Comparison of ENCODE assay signal across 18 cellular contexts in the genomic region with DNA sequence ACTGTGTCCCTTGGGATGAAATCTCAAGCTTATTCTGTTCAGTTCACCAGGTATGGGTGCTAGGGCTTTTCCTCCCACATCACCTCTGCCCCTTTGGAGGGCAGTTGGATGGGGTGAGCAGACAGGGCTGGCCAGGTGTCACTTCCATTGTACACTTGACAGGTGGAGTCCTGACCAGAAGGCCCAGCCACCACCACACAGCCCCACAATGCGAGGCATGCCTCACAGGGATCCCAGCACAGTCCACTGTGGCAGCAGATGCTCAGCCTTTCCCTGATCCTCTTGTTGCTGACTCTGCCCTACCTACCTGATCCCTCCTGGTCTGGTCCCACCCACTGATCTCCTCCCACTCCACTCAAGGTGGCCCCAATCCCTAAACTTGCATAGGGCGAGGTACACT.
DNase-seq lines count a peak whose midpoint lies in the region; ATAC-seq and TF ChIP-seq lines count a peak whose summit lies in the region.
"Had no signal": no experiment of that assay in that cellular context is flagged by ENCODE, and none has a peak within 500 bp of the region (broad histone marks: within the 10 kb centered on the region; RNA-seq: fewer than 3 reads in every experiment).

No MANE protein-coding gene starts in this region.

- intact Hi-C loops in ovary (cut with DNase I), result loop anchor here in 3 of 4 donors (5.0 to 10.0 kb wide), 3 partner anchors 140 to 1845 kb away; no protein-coding TSS in a partner anchor

- no peaks in the 10 kb centered on the region for H3K27me3 Mint-ChIP-seq in activated T-helper 17 cell treated with anti-CD3 and anti-CD28 coated beads, Interleukin-2, amount 50 U/mL, for 72 hours

- no peak for ATAC-seq in activated T-helper 17 cell treated with anti-CD3 and anti-CD28 coated beads, Interleukin-2, amount 50 U/mL, for 72 hours (replicated peaks)
- ATAC-seq: CD8-positive, alpha-beta T cell had no signal

- CTCF ChIA-PET in HEK293 (lab: Yijun Ruan, JAX), result interaction anchor here (1.2 to 4.0 kb wide), 5 partner anchors 27 to 192 kb away, joined by 3 to 59 read pairs (median 5); no protein-coding TSS in a partner anchor

- H3K9me3 ChIP-seq in BLaER1 (no peaks in the 10 kb centered on the region), HEK293 (ENCODE audit: control insufficient read depth, insufficient read depth, low read depth, low read length) (no peaks in the 10 kb centered on the region), neuronal stem cell (replicated peaks in 1 of 2; ENCODE audit: control insufficient read depth in 2 of 2, insufficient read depth in 1 of 2, low read depth in 1 of 2, low read length in 2 of 2) (no peaks in the 10 kb centered on the region), ovary (no peaks in the 10 kb centered on the region)
- H3K9me3 ChIP-seq: BE2C had no signal

- no peak for TF ChIP-seq CTCF in HEK293 (tag by site-specific recombination; IDR thresholded peaks at IDR 0.05)
- no peak for TF ChIP-seq CTCF in ovary (IDR thresholded peaks at IDR 0.05)

- no peaks in the 10 kb centered on the region for H3K9me3 Mint-ChIP-seq in activated T-helper 17 cell treated with anti-CD3 and anti-CD28 coated beads, Interleukin-2, amount 50 U/mL, for 72 hours
- H3K9me3 Mint-ChIP-seq: CD8-positive, alpha-beta T cell; H9; HFFc6 had no signal

- no peak overlapping the region for H3K14ac ChIP-seq in neuronal stem cell (ENCODE audit: low read length)

- no peak overlapping the region for H3K9ac ChIP-seq in BLaER1
- peak overlapping the region; percentile 45 for H3K9ac ChIP-seq in neuronal stem cell (ENCODE audit: low read depth, low read length, poor library complexity)

- H3K27me3 ChIP-seq in BLaER1 (no peaks in the 10 kb centered on the region), neuronal stem cell (ENCODE audit: control insufficient read depth in 3 of 3, insufficient read depth in 3 of 3, low read depth in 1 of 3, low read length in 3 of 3) (peaks cover 0 to 12% (median 0%) of the 10 kb centered on the region in 3 experiments), ovary (no peaks in the 10 kb centered on the region)
- H3K27me3 ChIP-seq: BE2C had no signal

- H2BK5ac ChIP-seq in neuronal stem cell (ENCODE audit: low read length), result no peak overlapping the region

- no peaks in the 10 kb centered on the region for H3K36me3 Mint-ChIP-seq in activated T-helper 17 cell treated with anti-CD3 and anti-CD28 coated beads, Interleukin-2, amount 50 U/mL, for 72 hours (ENCODE audit: low read depth)
- H3K36me3 Mint-ChIP-seq: CD14-positive monocyte; CD8-positive, alpha-beta T cell had no signal

- H3K4me1 Mint-ChIP-seq in activated T-helper 17 cell treated with anti-CD3 and anti-CD28 coated beads, Interleukin-2, amount 50 U/mL, for 72 hours, result peaks cover 4% of the 10 kb centered on the region

- no peak for TF ChIP-seq EP300 in ovary (IDR thresholded peaks at IDR 0.05)

- no peak for TF ChIP-seq POLR2A in ovary (IDR thresholded peaks at IDR 0.05)

- H3K4me1 ChIP-seq in BLaER1 (peaks cover 39% of the 10 kb centered on the region), HEK293 (ENCODE audit: control insufficient read depth, insufficient read depth, low read length) (no peaks in the 10 kb centered on the region; the same call in 1 of the 2 replicates), neuronal stem cell (ENCODE audit: control insufficient read depth in 2 of 2, insufficient read depth in 1 of 2, low read depth in 1 of 2, low read length in 2 of 2) (peaks cover 3 to 7% of the 10 kb centered on the region in 2 donors), ovary (ENCODE audit: insufficient read depth) (peaks cover 14% of the 10 kb centered on the region)

- no peak overlapping the region for H2AFZ ChIP-seq in neuronal stem cell (ENCODE audit: low read length)

- H3K4me3 ChIP-seq in BLaER1 (no peak overlapping the region), HEK293 (ENCODE audit: low read depth, low read length) (no peak overlapping the region), neuronal stem cell (ENCODE audit: low read length in 2 of 2) (peak overlapping the region in 1 of 2 donors; percentile 57), ovary (no peak overlapping the region)

- H3K4me2 ChIP-seq in BLaER1 (0 out of 2 replicates have a peak overlapping the region, but pooled peaks have one; percentile 58), neuronal stem cell (ENCODE audit: insufficient read depth, low read length, poor library complexity, severe bottlenecking) (no peak overlapping the region)

- WGBS in neuronal stem cell (ENCODE audit: extremely low coverage in 2 of 2, insufficient read length in 2 of 2, insufficient replicate concordance in 1 of 2), 2 donors, result no CpG with 5 or more reads among the region's 2 CpGs
- WGBS in ovary, 3 donors, result 98% methylated on average over 2 of the region's 2 CpGs

- H4K20me1 ChIP-seq in BLaER1, result no peaks in the 10 kb centered on the region

- H3K18ac ChIP-seq in neuronal stem cell (ENCODE audit: low read length), result peak overlapping the region; percentile 11

- no peak overlapping the region for H3K4me3 Mint-ChIP-seq in activated T-helper 17 cell treated with anti-CD3 and anti-CD28 coated beads, Interleukin-2, amount 50 U/mL, for 72 hours
- H3K4me3 Mint-ChIP-seq: CD14-positive monocyte; CD8-positive, alpha-beta T cell; H9; HFFc6 had no signal

- H2BK120ac ChIP-seq in neuronal stem cell (ENCODE audit: low read depth, low read length), result no peak overlapping the region

- H3K27ac ChIP-seq in BLaER1 (no peak overlapping the region), HEK293 (ENCODE audit: extremely low read depth, low read depth, low read length) (no peak overlapping the region), neuronal stem cell (replicated peaks; ENCODE audit: low read length) (no peak overlapping the region), ovary (no peak overlapping the region)

- no peak overlapping the region for H2BK15ac ChIP-seq in neuronal stem cell (ENCODE audit: low read length)

- no peak overlapping the region for H3K23ac ChIP-seq in neuronal stem cell (ENCODE audit: low read depth, low read length, poor library complexity)

- H4K91ac ChIP-seq in neuronal stem cell (ENCODE audit: low read depth, low read length, poor library complexity), result no peak overlapping the region

- H2BK12ac ChIP-seq in neuronal stem cell (ENCODE audit: low read length), result peak overlapping the region; percentile 14

- H2AK5ac ChIP-seq in neuronal stem cell (ENCODE audit: low read depth, low read length), result no peak overlapping the region

- H3K79me1 ChIP-seq in neuronal stem cell (ENCODE audit: low read depth, low read length), result no peaks in the 10 kb centered on the region

- POLR2A ChIA-PET in HEK293 (lab: Yijun Ruan, JAX), result no interaction called here

- H3K36me3 ChIP-seq in BLaER1, result no peaks in the 10 kb centered on the region
- no peaks in the 10 kb centered on the region for H3K36me3 ChIP-seq in HEK293 (ENCODE audit: control insufficient read depth in 2 of 2, insufficient read depth in 1 of 2, low read length in 2 of 2)
- no peaks in the 10 kb centered on the region for H3K36me3 ChIP-seq in neuronal stem cell (replicated peaks in 1 of 2; ENCODE audit: control insufficient read depth in 2 of 2, insufficient read depth in 2 of 2, low read length in 2 of 2)
- H3K36me3 ChIP-seq in ovary, result no peaks in the 10 kb centered on the region
- H3K36me3 ChIP-seq: BE2C had no signal

- H3K27ac Mint-ChIP-seq in activated T-helper 17 cell treated with anti-CD3 and anti-CD28 coated beads, Interleukin-2, amount 50 U/mL, for 72 hours, result no peak overlapping the region
- H3K27ac Mint-ChIP-seq: CD14-positive monocyte; CD8-positive, alpha-beta T cell; H9; HFFc6 had no signal

- H4K8ac ChIP-seq in neuronal stem cell (ENCODE audit: low read depth, low read length), result no peak overlapping the region

- H3K4ac ChIP-seq in neuronal stem cell (ENCODE audit: low read length), result peak overlapping the region; percentile 77

- DNase-seq in cerebellum (ENCODE audit: low spot score) (peak; percentile 36), neuronal stem cell (ENCODE audit: low spot score) (no peak), ovary (no peak), DMS153 treated with DMSO at 0.1 percent for 48 hours (lab: John Stamatoyannopoulos, UW; ENCODE audit: unreplicated experiment) (no peak), iPS-NIHi7 (ENCODE audit: extremely low spot score) (no peak)
- DNase-seq: BE2C; CD8-positive, alpha-beta T cell; COR-L47; DMS153; DND-41; GF-D8; GOT3; H9; HFFc6 had no signal

TF ChIP-seq in HEK293, 187 proteins besides CTCF, POLR2A, EP300 and RAD21:
- peak; percentile 25 for TF ChIP-seq ZFHX2 (tag by site-specific recombination; conservative IDR thresholded peaks at IDR 0.05)
- TF ChIP-seq, protein P1, sequence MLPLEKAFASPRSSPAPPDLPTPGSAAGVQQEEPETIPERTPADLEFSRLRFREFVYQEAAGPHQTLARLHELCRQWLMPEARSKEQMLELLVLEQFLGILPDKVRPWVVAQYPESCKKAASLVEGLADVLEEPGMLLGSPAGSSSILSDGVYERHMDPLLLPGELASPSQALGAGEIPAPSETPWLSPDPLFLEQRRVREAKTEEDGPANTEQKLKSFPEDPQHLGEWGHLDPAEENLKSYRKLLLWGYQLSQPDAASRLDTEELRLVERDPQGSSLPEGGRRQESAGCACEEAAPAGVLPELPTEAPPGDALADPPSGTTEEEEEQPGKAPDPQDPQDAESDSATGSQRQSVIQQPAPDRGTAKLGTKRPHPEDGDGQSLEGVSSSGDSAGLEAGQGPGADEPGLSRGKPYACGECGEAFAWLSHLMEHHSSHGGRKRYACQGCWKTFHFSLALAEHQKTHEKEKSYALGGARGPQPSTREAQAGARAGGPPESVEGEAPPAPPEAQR (tag by site-specific recombination; IDR thresholded peaks at IDR 0.05), result no peak
TF ChIP-seq in HEK293: peak in this region for 1.
